ENCODE assay signal across 8 cellular contexts in genomic region chr4:166324321-166324720, GRCh38.
DNase-seq lines count a peak whose midpoint lies in the region; ATAC-seq and TF ChIP-seq lines count a peak whose summit lies in the region.

No MANE protein-coding gene starts in this region.

- H3K9me3 ChIP-seq in adrenal gland (replicated peaks in 1 of 3) = no peaks in the 10 kb centered on the region

- H3K27me3 Mint-ChIP-seq in endothelial cell (ENCODE audit: unreplicated experiment) = no peaks in the 10 kb centered on the region
- H3K27me3 Mint-ChIP-seq in T-helper 2 cell treated with Interferon-gamma antibody and Interleukin-4, amounts not matched to agents 5 μg/mL and 100 μg/mL, for 36 hours (ENCODE audit: low read depth) = no peaks in the 10 kb centered on the region

- H3K36me3 ChIP-seq in adrenal gland (replicated peaks in 1 of 2) = no peaks in the 10 kb centered on the region

- no peak overlapping the region for H3K27ac ChIP-seq in adrenal gland

- WGBS in adrenal gland, 4 donors = 38 to 51% (median 45%) methylated on average over 4 of the region's 4 CpGs

- H3K4me3 Mint-ChIP-seq in endothelial cell (ENCODE audit: unreplicated experiment) = no peak overlapping the region
- no peak overlapping the region for H3K4me3 Mint-ChIP-seq in T-helper 2 cell treated with Interferon-gamma antibody and Interleukin-4, amounts not matched to agents 5 μg/mL and 100 μg/mL, for 36 hours

- H3K9me3 Mint-ChIP-seq in endothelial cell (ENCODE audit: unreplicated experiment) = no peaks in the 10 kb centered on the region
- H3K9me3 Mint-ChIP-seq in T-helper 2 cell treated with Interferon-gamma antibody and Interleukin-4, amounts not matched to agents 5 μg/mL and 100 μg/mL, for 36 hours = no peaks in the 10 kb centered on the region

- H3K4me3 ChIP-seq in adrenal gland = no peak overlapping the region

- no peak for TF ChIP-seq POLR2A in adrenal gland (IDR thresholded peaks at IDR 0.05)

- no peak overlapping the region for H3K27ac Mint-ChIP-seq in endothelial cell (ENCODE audit: unreplicated experiment)
- no peak overlapping the region for H3K27ac Mint-ChIP-seq in T-helper 2 cell treated with Interferon-gamma antibody and Interleukin-4, amounts not matched to agents 5 μg/mL and 100 μg/mL, for 36 hours

- DNase-seq in A172 (ENCODE audit: low spot score) (peak; percentile 33), NCI-H345 (lab: John Stamatoyannopoulos, UW) (peak; percentile 12), endothelial cell (ENCODE audit: low spot score) (peak; percentile 44), adrenal gland (no peak), HCEC 1CT (no peak)
- no peak for DNase-seq in T-helper 2 cell treated with Interferon-gamma antibody and Interleukin-4, amounts not matched to agents 5 μg/mL and 100 μg/mL, for 36 hours (ENCODE audit: low spot score)

- H3K36me3 Mint-ChIP-seq in endothelial cell (ENCODE audit: low read depth, unreplicated experiment) = no peaks in the 10 kb centered on the region
- H3K36me3 Mint-ChIP-seq in T-helper 2 cell treated with Interferon-gamma antibody and Interleukin-4, amounts not matched to agents 5 μg/mL and 100 μg/mL, for 36 hours (ENCODE audit: low read depth) = no peaks in the 10 kb centered on the region

- peak; percentile 50 for TF ChIP-seq CTCF in endothelial cell (IDR thresholded peaks at IDR 0.05; ENCODE audit: unreplicated experiment)
- TF ChIP-seq CTCF in adrenal gland (IDR thresholded peaks at IDR 0.05) = no peak

- H3K4me1 Mint-ChIP-seq in endothelial cell (ENCODE audit: unreplicated experiment) = no peaks in the 10 kb centered on the region
- no peaks in the 10 kb centered on the region for H3K4me1 Mint-ChIP-seq in T-helper 2 cell treated with Interferon-gamma antibody and Interleukin-4, amounts not matched to agents 5 μg/mL and 100 μg/mL, for 36 hours (ENCODE audit: low read depth)

- no peaks in the 10 kb centered on the region for H3K4me1 ChIP-seq in adrenal gland (replicated peaks in 1 of 2)

- intact Hi-C loops in adrenal gland (cut with DNase I) = no loop called here

- peak; percentile 33 for ATAC-seq in GM18520 (IDR thresholded peaks at IDR 0.05; ENCODE audit: unreplicated experiment)
- no peak for ATAC-seq in GM19395 (IDR thresholded peaks at IDR 0.05; ENCODE audit: unreplicated experiment)

- H3K27me3 ChIP-seq in adrenal gland = no peaks in the 10 kb centered on the region

Comparison
In these comparisons a context has a peak if more than half of its experiments do, and no peak if none do; other contexts are left out.
1. DNase-seq: peak in A172 (single experiment), NCI-H345 (single experiment) and endothelial cell (single experiment); none in adrenal gland (0 of 7), HCEC 1CT (single experiment) and T-helper 2 cell treated with Interferon-gamma antibody and Interleukin-4, amounts not matched to agents 5 μg/mL and 100 μg/mL, for 36 hours (single experiment).